ENCODE assay signal across 8 cellular contexts in genomic region chr7:65251851-65252620, GRCh38.
DNase-seq lines count a peak whose midpoint lies in the region; FAIRE-seq and TF ChIP-seq lines count a peak whose summit lies in the region.

No MANE protein-coding gene starts in this region.

- no peaks in the 10 kb centered on the region; the same call in 1 of the 2 replicates for H3K27me3 ChIP-seq in BJ (ENCODE audit: control insufficient read depth, insufficient read depth, low read length)
- peaks cover 3% of the 10 kb centered on the region; the same call in 1 of the 2 replicates for H3K27me3 ChIP-seq in HUES64 (ENCODE audit: insufficient read depth, low read length)

- POLR2A ChIA-PET in BJ (lab: Charles Lee) (no interaction called here), RWPE1 (lab: Yijun Ruan, JAX; ENCODE audit: low non-redundant PET) (no interaction called here)

- DNase-seq in BJ (ENCODE audit: low read depth) (no peak), GM19239 (ENCODE audit: insufficient read length, low spot score) (no peak), RWPE1 (ENCODE audit: low spot score) (peak; percentile 65), anterior cingulate cortex (lab: John Stamatoyannopoulos, UW) (peak in 48 of 58 donors; percentile 7 to 79 (median 47)), hypothalamus (lab: John Stamatoyannopoulos, UW) (peak in 38 of 51 donors; percentile 15 to 69 (median 44)), progenitor cell of endocrine pancreas (ENCODE audit: low spot score, unreplicated experiment) (peak; percentile 66), NOMO-1 (lab: John Stamatoyannopoulos, UW; ENCODE audit: unreplicated experiment in 2 of 2) (no peak)

- H3K27ac Mint-ChIP-seq in progenitor cell of endocrine pancreas: peak overlapping the region; percentile 93

- peak; percentile 42 for FAIRE-seq in GM19239 (lab: Jason Lieb, UNC)

- no peaks in the 10 kb centered on the region for H3K9me3 ChIP-seq in HUES64 (ENCODE audit: insufficient read depth, low read depth, low read length)

- under 1% methylated on average over 64 of the region's 64 CpGs for WGBS in HUES64

- H3K4me1 ChIP-seq in HUES64 (ENCODE audit: insufficient read depth, low read length): peaks cover 4% of the 10 kb centered on the region

- no peaks in the 10 kb centered on the region for H3K36me3 ChIP-seq in BJ (ENCODE audit: control insufficient read depth, insufficient read depth, low read length)
- no peaks in the 10 kb centered on the region for H3K36me3 ChIP-seq in HUES64 (ENCODE audit: insufficient read depth, low read length)

- peak overlapping the region; percentile 59; the same call in 1 of the 2 replicates for H3K27ac ChIP-seq in HUES64 (ENCODE audit: low read depth, low read length)
- H3K27ac ChIP-seq in RWPE1: peak overlapping the region; percentile 34

- TF ChIP-seq CTCF in BJ (IDR thresholded peaks at IDR 0.05; ENCODE audit: insufficient read depth, low read depth, low read length) (no peak), RWPE1 (conservative IDR thresholded peaks at IDR 0.05; ENCODE audit: low read depth) (no peak), progenitor cell of endocrine pancreas (IDR thresholded peaks at IDR 0.05; ENCODE audit: unreplicated experiment) (no peak)

- H3K27me3 Mint-ChIP-seq in progenitor cell of endocrine pancreas: no peaks in the 10 kb centered on the region

- peak overlapping the region; percentile 91 for H3K4me3 Mint-ChIP-seq in progenitor cell of endocrine pancreas (ENCODE audit: low read depth)

- no peaks in the 10 kb centered on the region for H3K9me3 Mint-ChIP-seq in progenitor cell of endocrine pancreas (ENCODE audit: low read depth)

- H3K36me3 Mint-ChIP-seq in progenitor cell of endocrine pancreas (ENCODE audit: insufficient read depth): no peaks in the 10 kb centered on the region

- H3K4me3 ChIP-seq in BJ (ENCODE audit: low read depth, low read length) (peak overlapping the region; percentile 47), HUES64 (ENCODE audit: low read length) (peak overlapping the region; percentile 77)

- peak overlapping the region; percentile 76 for H3K9ac ChIP-seq in HUES64 (ENCODE audit: low read depth, low read length)

- peaks cover 6% of the 10 kb centered on the region for H3K4me1 Mint-ChIP-seq in progenitor cell of endocrine pancreas (ENCODE audit: low read depth)

- CTCF ChIA-PET in BJ (lab: Yijun Ruan, JAX) (no interaction called here), RWPE1 (lab: Yijun Ruan, JAX) (no interaction called here)

Comparison
In these comparisons a context has a peak if more than half of its experiments do, and no peak if none do; other contexts are left out.
1. DNase-seq: peak in RWPE1 (single experiment), anterior cingulate cortex (48 of 58), hypothalamus (38 of 51) and progenitor cell of endocrine pancreas (single experiment); none in BJ (single experiment), GM19239 (single experiment) and NOMO-1 (0 of 2).